In genomic region chr3:105173972-105174371, GRCh38 we compare ENCODE assay signal across 31 cellular contexts.
DNase-seq lines count a peak whose midpoint lies in the region; ATAC-seq and TF ChIP-seq lines count a peak whose summit lies in the region.
"Had no signal": no experiment of that assay in that cellular context is flagged by ENCODE, and none has a peak within 500 bp of the region (broad histone marks: within the 10 kb centered on the region; RNA-seq: fewer than 3 reads in every experiment).

No MANE protein-coding gene starts in this region.

- peak overlapping the region; percentile 2 for H2AFZ ChIP-seq in parathyroid adenoma

- in situ Hi-C loops in KBM-7 (cut with MboI; ENCODE audit: low pct_unique_long_range_greater_than_20kb, low sequenced_read_pairs): no loop called here

- H3K36me3 ChIP-seq in parathyroid adenoma (ENCODE audit: control insufficient read depth, insufficient read depth, low read length): no peaks in the 10 kb centered on the region
- H3K36me3 ChIP-seq: adrenal gland, heart left ventricle, ovary, right atrium auricular region, thyroid gland, vagina had no signal

- no peaks in the 10 kb centered on the region for H3K4me1 ChIP-seq in parathyroid adenoma
- H3K4me1 ChIP-seq: adrenal gland, heart left ventricle, right atrium auricular region, thyroid gland, vagina had no signal

- no peak overlapping the region for H3K9ac ChIP-seq in parathyroid adenoma

- no peaks in the 10 kb centered on the region for H3K9me3 ChIP-seq in parathyroid adenoma (ENCODE audit: control insufficient read depth, low read length)
- H3K9me3 ChIP-seq: adrenal gland, heart left ventricle, ovary, right atrium auricular region, thyroid gland, vagina had no signal

- no peak for TF ChIP-seq CTCF in parathyroid adenoma (IDR thresholded peaks at IDR 0.05)

- H3K27ac ChIP-seq in parathyroid adenoma: no peak overlapping the region
- H3K27ac ChIP-seq: adrenal gland, coronary artery, heart left ventricle, ovary, right atrium auricular region, thyroid gland, vagina had no signal

- no peak overlapping the region for H3K4me3 ChIP-seq in parathyroid adenoma (ENCODE audit: low read depth, low read length)
- H3K4me3 ChIP-seq: adrenal gland, coronary artery, heart left ventricle, lung, ovary, right atrium auricular region, smooth muscle cell, thyroid gland, vagina had no signal

- no peak overlapping the region for H3K4me2 ChIP-seq in parathyroid adenoma (ENCODE audit: low read length)
- H3K4me2 ChIP-seq: smooth muscle cell had no signal

- no peaks in the 10 kb centered on the region for H3K27me3 ChIP-seq in parathyroid adenoma (ENCODE audit: control insufficient read depth, insufficient read depth, low read length)
- H3K27me3 ChIP-seq: adrenal gland, heart left ventricle, ovary, right atrium auricular region, thyroid gland, vagina had no signal

- H3K79me2 ChIP-seq in parathyroid adenoma: no peaks in the 10 kb centered on the region

- DNase-seq in NCI-H524 treated with DMSO at 0.1 percent for 48 hours (lab: John Stamatoyannopoulos, UW) (peak; percentile 33), NCI-H524 (lab: John Stamatoyannopoulos, UW) (no peak), NCI-H128 (lab: John Stamatoyannopoulos, UW; ENCODE audit: unreplicated experiment) (peak; percentile 89), astrocyte of the hippocampus (ENCODE audit: low read depth, low spot score) (peak; percentile 8), KBM-7 (no peak), 8988T (no peak)
- DNase-seq: activated B cell treated with CpG ODN at 0.5 μM for 24 hours; activated CD4-positive, alpha-beta T cell treated with anti-CD3 and anti-CD28 coated beads, Interleukin-2, amount 50 U/mL, for 1 hour; activated CD8-positive, alpha-beta memory T cell treated with anti-CD3 and anti-CD28 coated beads, Interleukin-2, amount 10 ng/mL, durations not matched to agents 7 days and 5 days; activated naive CD4-positive, alpha-beta T cell; activated T-cell treated with anti-CD3 and anti-CD28 coated beads, Interleukin-2, amount 50 U/mL, for 48 hours; adrenal gland; effector memory CD4-positive, alpha-beta T cell; foreskin fibroblast; heart left ventricle; kidney glomerular epithelial cell; nephron progenitor cell; NK-92 treated with Interleukin-12 subunit alpha and Interleukin-12 subunit beta, amount 100 ng/mL, for 24 hours; ovary; SIG-M5; stimulated activated CD4-positive, alpha-beta T cell treated with anti-CD3 and anti-CD28 coated beads, Interleukin-1b, Interleukin-23, amount 100 ng/mL, for 48 hours; stimulated activated CD8-positive, alpha-beta memory T cell treated with anti-CD3 and anti-CD28 coated beads, Interleukin-4, amount 100 ng/mL, for 48 hours; stimulated activated naive CD8-positive, alpha-beta T cell treated with anti-CD3 and anti-CD28 coated beads, Interleukin-15, amount 100 ng/mL, for 72 hours; thyroid gland had no signal

- ATAC-seq in GM21367 (IDR thresholded peaks at IDR 0.05; ENCODE audit: unreplicated experiment): no peak
- ATAC-seq: activated CD8-positive, alpha-beta memory T cell treated with anti-CD3 and anti-CD28 coated beads, Interleukin-2, amount 10 ng/mL, durations not matched to agents 7 days and 5 days; heart left ventricle; stimulated activated naive CD8-positive, alpha-beta T cell treated with anti-CD3 and anti-CD28 coated beads, Interleukin-15, amount 100 ng/mL, for 72 hours had no signal

Comparison
In these comparisons a context has a peak if more than half of its experiments do, and no peak if none do; other contexts are left out.
1. DNase-seq: peak in NCI-H524 treated with DMSO at 0.1 percent for 48 hours (single experiment), NCI-H128 (single experiment) and astrocyte of the hippocampus (single experiment); none in NCI-H524 (0 of 2), KBM-7 (single experiment) and 8988T (single experiment).